Comparison of ENCODE assay signal across 29 cellular contexts in the genomic region with DNA sequence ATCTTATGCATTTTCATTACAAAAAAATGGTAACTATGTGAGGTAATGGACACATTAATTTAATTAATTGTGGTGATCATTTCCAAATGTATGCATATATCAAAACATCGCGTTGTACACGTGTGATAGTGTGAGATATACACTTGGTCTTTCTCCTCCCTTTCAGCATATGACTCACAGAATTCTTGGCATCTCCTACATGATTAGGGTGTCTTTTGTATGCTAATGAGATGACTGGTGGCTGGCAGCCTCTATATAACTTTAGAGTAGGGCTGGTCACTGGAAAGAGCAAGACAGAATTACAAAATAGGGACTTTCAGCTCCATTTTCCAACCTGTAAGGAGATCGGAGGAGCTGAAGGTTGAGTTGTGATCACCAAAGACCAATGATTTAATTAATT.
A peak's percentile ranks its signal among the peaks of the same experiment; 100 is the strongest.
DNase-seq lines count a peak whose midpoint lies in the region; ATAC-seq, FAIRE-seq and TF ChIP-seq lines count a peak whose summit lies in the region.
"Had no signal": no experiment of that assay in that cellular context is flagged by ENCODE, and none has a peak within 500 bp of the region (broad histone marks: within the 10 kb centered on the region; RNA-seq: fewer than 3 reads in every experiment).

No MANE protein-coding gene starts in this region.

- no peaks in the 10 kb centered on the region for H3K9me3 Mint-ChIP-seq in activated CD8-positive, alpha-beta T cell treated with anti-CD3 and anti-CD28 coated beads for 36 hours
- H3K9me3 Mint-ChIP-seq: activated CD4-positive, alpha-beta memory T cell treated with anti-CD3 and anti-CD28 coated beads, Interleukin-2, amount 10 ng/mL, durations not matched to agents 7 days and 5 days; GM23338; neural progenitor cell; type B pancreatic cell had no signal

- H3K9ac ChIP-seq in mammary epithelial cell (ENCODE audit: insufficient read depth, low read length): no peak overlapping the region
- H3K9ac ChIP-seq: neural progenitor cell had no signal

- H3K36me3 Mint-ChIP-seq in activated CD8-positive, alpha-beta T cell treated with anti-CD3 and anti-CD28 coated beads for 36 hours (ENCODE audit: low read depth): no peaks in the 10 kb centered on the region
- H3K36me3 Mint-ChIP-seq: activated naive CD8-positive, alpha-beta T cell; neural progenitor cell; T-cell; type B pancreatic cell had no signal

- H3K27me3 Mint-ChIP-seq in activated CD8-positive, alpha-beta T cell treated with anti-CD3 and anti-CD28 coated beads for 36 hours: no peaks in the 10 kb centered on the region
- H3K27me3 Mint-ChIP-seq: activated CD4-positive, alpha-beta memory T cell treated with anti-CD3 and anti-CD28 coated beads, Interleukin-2, amount 10 ng/mL, durations not matched to agents 7 days and 5 days; activated naive CD8-positive, alpha-beta T cell; T-cell; type B pancreatic cell had no signal

- dilution Hi-C loops in mammary epithelial cell (cut with HindIII; ENCODE audit: low sequenced_read_pairs): loop anchor here (5.0 kb wide), 1 partner anchor 92 kb away; no protein-coding TSS in a partner anchor

- DNase-seq in D721Med (ENCODE audit: insufficient read length, low spot score): no peak
- peak; percentile 38 for DNase-seq in MG63
- peak; percentile 44 for DNase-seq in mammary epithelial cell
- peak; percentile 5 for DNase-seq in fibroblast of the conjunctiva (ENCODE audit: low read depth)
- DNase-seq in hypothalamus (lab: John Stamatoyannopoulos, UW): no peak
- DNase-seq in C1 segment of cervical spinal cord (lab: John Stamatoyannopoulos, UW): no peak
- DNase-seq in stomach: no peak
- DNase-seq in activated CD8-positive, alpha-beta T cell treated with anti-CD3 and anti-CD28 coated beads for 36 hours: no peak
- DNase-seq: activated CD4-positive, alpha-beta memory T cell treated with anti-CD3 and anti-CD28 coated beads, Interleukin-2, amount 10 ng/mL, durations not matched to agents 7 days and 5 days; anterior cingulate cortex; dermis blood vessel endothelial cell; DMS79 treated with DMSO at 0.1 percent for 48 hours; heart right ventricle; mesenchymal stem cell; NCI-H1092; NCI-H187; NCI-H526 treated with DMSO at 0.1 percent for 48 hours; Peyer's patch; right lobe of liver; stimulated activated CD4-positive, alpha-beta T cell treated with anti-CD3 and anti-CD28 coated beads, Interleukin-2, amount 100 ng/mL, for 48 hours; T-cell had no signal

- H3K4me1 Mint-ChIP-seq in activated CD8-positive, alpha-beta T cell treated with anti-CD3 and anti-CD28 coated beads for 36 hours (ENCODE audit: low read depth): no peaks in the 10 kb centered on the region
- H3K4me1 Mint-ChIP-seq: activated CD4-positive, alpha-beta memory T cell treated with anti-CD3 and anti-CD28 coated beads, Interleukin-2, amount 10 ng/mL, durations not matched to agents 7 days and 5 days; neural progenitor cell; T-cell had no signal

- H3K4me1 ChIP-seq in mammary epithelial cell (ENCODE audit: insufficient read depth, low read length) (peaks cover 19% of the 10 kb centered on the region), stomach (no peaks in the 10 kb centered on the region)
- H3K4me1 ChIP-seq: heart right ventricle, neural progenitor cell, Peyer's patch, right lobe of liver had no signal

- FAIRE-seq in D721Med (lab: Jason Lieb, UNC): peak; percentile 78
- FAIRE-seq: endometrium, HepG2 had no signal

- intact Hi-C loops in mammary epithelial cell (cut with micrococcal nuclease): no loop called here
- intact Hi-C loops in stomach (cut with DNase I; ENCODE audit: low total_unique reads): no loop called here
- intact Hi-C loops in activated CD8-positive, alpha-beta T cell treated with anti-CD3 and anti-CD28 coated beads for 36 hours (cut with micrococcal nuclease): no loop called here

- CTCF ChIA-PET in mammary epithelial cell (lab: Charles Lee; ENCODE audit: low non-redundant PET): no interaction called here
- CTCF ChIA-PET in activated CD8-positive, alpha-beta T cell treated with anti-CD3 and anti-CD28 coated beads for 36 hours (lab: Charles Lee): no interaction called here

- no peak overlapping the region for H2AFZ ChIP-seq in mammary epithelial cell (ENCODE audit: low read depth, low read length)
- H2AFZ ChIP-seq: GM23338, neural progenitor cell had no signal

- H4K20me1 ChIP-seq in mammary epithelial cell (ENCODE audit: insufficient read depth, low read length): peaks cover 2% of the 10 kb centered on the region

- no peak overlapping the region for H3K4me3 Mint-ChIP-seq in activated CD8-positive, alpha-beta T cell treated with anti-CD3 and anti-CD28 coated beads for 36 hours
- H3K4me3 Mint-ChIP-seq: activated CD4-positive, alpha-beta memory T cell treated with anti-CD3 and anti-CD28 coated beads, Interleukin-2, amount 10 ng/mL, durations not matched to agents 7 days and 5 days; activated naive CD8-positive, alpha-beta T cell; GM23338; neural progenitor cell; T-cell; type B pancreatic cell had no signal

- H3K4me2 ChIP-seq in mammary epithelial cell (ENCODE audit: insufficient read depth, low read depth, low read length): no peak overlapping the region
- H3K4me2 ChIP-seq: GM23338, neural progenitor cell had no signal

- POLR2A ChIA-PET in activated CD8-positive, alpha-beta T cell treated with anti-CD3 and anti-CD28 coated beads for 36 hours (lab: Charles Lee): no interaction called here

- H3K27ac Mint-ChIP-seq in activated CD8-positive, alpha-beta T cell treated with anti-CD3 and anti-CD28 coated beads for 36 hours: no peak overlapping the region
- H3K27ac Mint-ChIP-seq: activated CD4-positive, alpha-beta memory T cell treated with anti-CD3 and anti-CD28 coated beads, Interleukin-2, amount 10 ng/mL, durations not matched to agents 7 days and 5 days; activated naive CD8-positive, alpha-beta T cell; activated T-helper 2 cell treated with anti-CD3 and anti-CD28 coated beads, Interferon-gamma antibody, Interleukin-2, Interleukin-4, amounts not matched to agents 10 μg/mL and 5 μg/mL and 100 μg/mL, durations not matched to agents 14 hours and 24 hours and 36 hours; GM23338; neural progenitor cell; T-cell; type B pancreatic cell had no signal

- TF ChIP-seq POLR2A in stomach (IDR thresholded peaks at IDR 0.05): no peak

- in situ Hi-C loops in mammary epithelial cell (cut with MboI; ENCODE audit: low sequenced_read_pairs in 2 of 2): no loop called here

- no peak for TF ChIP-seq EP300 in stomach (IDR thresholded peaks at IDR 0.05)

- TF ChIP-seq CTCF in D721Med (IDR thresholded peaks at IDR 0.05; ENCODE audit: insufficient read depth, missing control alignments) (no peak), mammary epithelial cell (conservative IDR thresholded peaks at IDR 0.05 in 1 of 2, IDR thresholded peaks at IDR 0.05 in 1 of 2; ENCODE audit: extremely low read depth in 1 of 2, insufficient read depth in 1 of 2, low read depth in 1 of 2, low read length in 2 of 2) (no peak), stomach (IDR thresholded peaks at IDR 0.05) (no peak)
- no peak for TF ChIP-seq CTCF in activated CD8-positive, alpha-beta T cell treated with anti-CD3 and anti-CD28 coated beads for 36 hours (IDR thresholded peaks at IDR 0.05)

- H3K27ac ChIP-seq in mammary epithelial cell (ENCODE audit: insufficient read depth, low read depth, low read length): no peak overlapping the region
- no peak overlapping the region for H3K27ac ChIP-seq in stomach
- H3K27ac ChIP-seq: heart right ventricle, neural progenitor cell, Peyer's patch, right lobe of liver had no signal

- H3K27me3 ChIP-seq in MG63: no peaks in the 10 kb centered on the region
- H3K27me3 ChIP-seq in mammary epithelial cell (ENCODE audit: insufficient read depth, low read length): no peaks in the 10 kb centered on the region
- H3K27me3 ChIP-seq in stomach: no peaks in the 10 kb centered on the region
- H3K27me3 ChIP-seq: heart right ventricle, neural progenitor cell, Peyer's patch, right lobe of liver had no signal

- no peak for ATAC-seq in activated CD8-positive, alpha-beta T cell treated with anti-CD3 and anti-CD28 coated beads for 36 hours
- ATAC-seq: GM23338, heart right ventricle, HepG2, left lobe of liver, right lobe of liver, T-cell had no signal

- H3K79me2 ChIP-seq in mammary epithelial cell (ENCODE audit: insufficient read depth, low read length): no peaks in the 10 kb centered on the region

- H3K4me3 ChIP-seq in MG63 (no peak overlapping the region), mammary epithelial cell (replicated peaks in 1 of 3; ENCODE audit: insufficient read depth in 1 of 3, low read depth in 2 of 3, low read length in 3 of 3) (no peak overlapping the region), stomach (no peak overlapping the region)
- H3K4me3 ChIP-seq: GM23338, heart right ventricle, neural progenitor cell, Peyer's patch, right lobe of liver had no signal

- 64% methylated on average over 4 of the region's 4 CpGs for WGBS in mammary epithelial cell (ENCODE audit: low coverage, missing lambda C conversion rate)
- WGBS in stomach, 5 donors: 82 to 97% (median 88%) methylated on average over 4 of the region's 4 CpGs

- no peaks in the 10 kb centered on the region for H3K9me3 ChIP-seq in MG63
- no peaks in the 10 kb centered on the region for H3K9me3 ChIP-seq in mammary epithelial cell (replicated peaks; ENCODE audit: insufficient read depth, low read length)
- H3K9me3 ChIP-seq in stomach: peaks cover 0 to 6% (median 0%) of the 10 kb centered on the region in 4 donors
- H3K9me3 ChIP-seq: Peyer's patch, right lobe of liver had no signal

- no peaks in the 10 kb centered on the region for H3K36me3 ChIP-seq in MG63
- no peaks in the 10 kb centered on the region for H3K36me3 ChIP-seq in mammary epithelial cell (ENCODE audit: insufficient read depth, low read length)
- no peaks in the 10 kb centered on the region for H3K36me3 ChIP-seq in stomach
- H3K36me3 ChIP-seq: heart right ventricle, neural progenitor cell, Peyer's patch, right lobe of liver had no signal

- BruUV-seq in mammary epithelial cell (replicated peaks; lab: Mats Ljungman, UMichigan): no TSS peak

Comparison
In these comparisons a context has a peak if more than half of its experiments do, and no peak if none do; other contexts are left out.
1. DNase-seq: peak in MG63 (single experiment), mammary epithelial cell (single experiment) and fibroblast of the conjunctiva (single experiment); none in D721Med (single experiment), hypothalamus (0 of 51), C1 segment of cervical spinal cord (0 of 14), stomach (single experiment) and activated CD8-positive, alpha-beta T cell treated with anti-CD3 and anti-CD28 coated beads for 36 hours (single experiment).